1 cellular context compared by ENCODE assay signal in genomic region chr15:80685628-80686027, GRCh38.
TF ChIP-seq lines count a peak whose summit lies in the region.

No MANE protein-coding gene starts in this region.

TF ChIP-seq in IMR-90, 13 proteins besides CTCF, POLR2A, EP300 and RAD21 (continued from another document):
- TF ChIP-seq ELK1 (IDR thresholded peaks at IDR 0.05; ENCODE audit: borderline replicate concordance, low read depth, low read length) (no peak), MXI1 (IDR thresholded peaks at IDR 0.05; ENCODE audit: borderline replicate concordance, low read depth, low read length) (no peak), NFE2L2 (IDR thresholded peaks at IDR 0.05; ENCODE audit: low read depth, low read length) (no peak)
TF ChIP-seq in IMR-90: peak in this region for 0.
